In genomic region chr2:16617282-16618266, GRCh38 we compare ENCODE assay signal across 8 cellular contexts. TPM values are rescaled to one million over a fixed set of nuclear protein-coding genes. Genes with fewer than 3 reads are reported as not detected.
DNase-seq lines count a peak whose midpoint lies in the region; ATAC-seq, FAIRE-seq and TF ChIP-seq lines count a peak whose summit lies in the region.

No MANE protein-coding gene starts in this region.

- H3K4me3 Mint-ChIP-seq in stimulated activated effector memory CD8-positive, alpha-beta T cell treated with anti-CD3 and anti-CD28 coated beads, Interleukin-12 subunit alpha, Interleukin-12 subunit beta, amount 100 ng/mL, for 72 hours = no peak overlapping the region

- TF ChIP-seq CTCF in K562 (IDR thresholded peaks at IDR 0.05 in 2 of 3, conservative IDR thresholded peaks at IDR 0.05 in 1 of 3; ENCODE audit: insufficient read depth in 2 of 3, low read depth in 1 of 3, low read length in 3 of 3) = peak; percentile 55 to 77 (median 64); a peak in 5 of 6 replicates

- peaks cover 3% of the 10 kb centered on the region for H3K4me1 Mint-ChIP-seq in stimulated activated effector memory CD8-positive, alpha-beta T cell treated with anti-CD3 and anti-CD28 coated beads, Interleukin-12 subunit alpha, Interleukin-12 subunit beta, amount 100 ng/mL, for 72 hours

- H3K9me3 Mint-ChIP-seq in stimulated activated effector memory CD8-positive, alpha-beta T cell treated with anti-CD3 and anti-CD28 coated beads, Interleukin-12 subunit alpha, Interleukin-12 subunit beta, amount 100 ng/mL, for 72 hours = no peaks in the 10 kb centered on the region

- CTCF ChIA-PET in K562 (lab: Yijun Ruan, JAX; ENCODE audit: low intra/inter-chr PET ratio) = interaction anchor here (1.1 to 1.9 kb wide), 2 partner anchors 105 to 140 kb away, joined by 4 to 12 read pairs; no protein-coding TSS in a partner anchor

- in situ Hi-C loops in K562 (cut with MboI) = loop anchor here (25.0 kb wide), 1 partner anchor 695 kb away; no protein-coding TSS in a partner anchor

- H3K79me2 ChIP-seq in K562 (ENCODE audit: control insufficient read depth, insufficient read depth, low read length) = no peaks in the 10 kb centered on the region

- H3K27ac ChIP-seq in K562 (ENCODE audit: extremely low read depth, low read depth, low read length) = no peak overlapping the region

- no peak overlapping the region for H2AFZ ChIP-seq in K562 (ENCODE audit: low read depth, low read length)

- H3K27ac Mint-ChIP-seq in stimulated activated effector memory CD8-positive, alpha-beta T cell treated with anti-CD3 and anti-CD28 coated beads, Interleukin-12 subunit alpha, Interleukin-12 subunit beta, amount 100 ng/mL, for 72 hours = no peak overlapping the region

- POLR2A ChIA-PET in K562 (lab: Yijun Ruan, JAX) = interaction anchor here (1.0 kb wide), 2 partner anchors 40 to 138 kb away, joined by 3 read pairs; no protein-coding TSS in a partner anchor

- no TSS peak for BruUV-seq in K562 (replicated peaks; lab: Mats Ljungman, UMichigan)

- ATAC-seq in K562 = peak; percentile 61
- peak; percentile 40 for ATAC-seq in left lobe of liver
- no peak for ATAC-seq in stimulated activated effector memory CD8-positive, alpha-beta T cell treated with anti-CD3 and anti-CD28 coated beads, Interleukin-12 subunit alpha, Interleukin-12 subunit beta, amount 100 ng/mL, for 72 hours
- ATAC-seq in GM21786 (IDR thresholded peaks at IDR 0.05; ENCODE audit: unreplicated experiment) = no peak
- ATAC-seq in GM18517 (IDR thresholded peaks at IDR 0.05; ENCODE audit: unreplicated experiment) = no peak

- peak; percentile 76 to 90 for TF ChIP-seq RAD21 in K562 (CRISPR knock-in tag; conservative IDR thresholded peaks at IDR 0.05 in 1 of 2, IDR thresholded peaks at IDR 0.05 in 1 of 2)

- H3K9me3 ChIP-seq in K562 (replicated peaks; ENCODE audit: control insufficient read depth, insufficient read depth, low read depth, low read length) = no peaks in the 10 kb centered on the region

- peak; percentile 80 for FAIRE-seq in K562 (lab: Jason Lieb, UNC)

- H3K9ac ChIP-seq in K562 (ENCODE audit: insufficient read depth in 1 of 2, low read depth in 2 of 2, low read length in 2 of 2) = no peak overlapping the region

- H4K20me1 ChIP-seq in K562 (replicated peaks; ENCODE audit: control insufficient read depth, insufficient read depth, low read length) = no peaks in the 10 kb centered on the region

- TF ChIP-seq EP300 in K562 (IDR thresholded peaks at IDR 0.05; ENCODE audit: low read length) = no peak

- TF ChIP-seq POLR2A in K562 (conservative IDR thresholded peaks at IDR 0.05) = no peak

- H3K36me3 ChIP-seq in K562 (ENCODE audit: control insufficient read depth, insufficient read depth, low read length) = no peaks in the 10 kb centered on the region

- H3K36me3 Mint-ChIP-seq in stimulated activated effector memory CD8-positive, alpha-beta T cell treated with anti-CD3 and anti-CD28 coated beads, Interleukin-12 subunit alpha, Interleukin-12 subunit beta, amount 100 ng/mL, for 72 hours = peaks cover 5% of the 10 kb centered on the region

- no peak overlapping the region for H3K4me3 ChIP-seq in K562

- DNase-seq in A172 (ENCODE audit: low spot score) (peak; percentile 54), HT-29 (ENCODE audit: low spot score) (peak; percentile 20), K562 (ENCODE audit: extremely low read depth in 1 of 4, low spot score in 3 of 4) (peak; percentile 24 to 58 (median 51)), left lobe of liver (ENCODE audit: low spot score) (no peak)
- no peak for DNase-seq in stimulated activated effector memory CD8-positive, alpha-beta T cell treated with anti-CD3 and anti-CD28 coated beads, Interleukin-12 subunit alpha, Interleukin-12 subunit beta, amount 100 ng/mL, for 72 hours (ENCODE audit: low spot score in 2 of 2)
- no peak for DNase-seq in stimulated activated CD4-positive, alpha-beta T cell treated with anti-CD3 and anti-CD28 coated beads, Interleukin-2, amount 100 ng/mL, for 48 hours

- no peaks in the 10 kb centered on the region for H3K9me1 ChIP-seq in K562 (ENCODE audit: control insufficient read depth, insufficient read depth, low read length)

- H3K4me1 ChIP-seq in K562 (replicated peaks in 1 of 2; ENCODE audit: control insufficient read depth in 2 of 2, insufficient read depth in 2 of 2, low read length in 2 of 2) = peaks cover 3 to 12% of the 10 kb centered on the region in 2 experiments; a peak in 3 of 5 replicates

- no peaks in the 10 kb centered on the region for H3K27me3 ChIP-seq in K562 (ENCODE audit: control insufficient read depth in 2 of 2, insufficient read depth in 2 of 2, low read length in 2 of 2)

- H3K4me2 ChIP-seq in K562 (ENCODE audit: insufficient read depth, low read length) = no peak overlapping the region

- intact Hi-C loops in K562 (cut with micrococcal nuclease) = loop anchor here (1.0 to 2.0 kb wide), 2 partner anchors 105 to 140 kb away; no protein-coding TSS in a partner anchor

- 14% methylated on average over 8 of the region's 8 CpGs for WGBS in K562 (ENCODE audit: insufficient coverage, low coverage, missing lambda C conversion rate)

TF ChIP-seq in K562, 482 proteins besides CTCF, POLR2A, EP300 and RAD21 (continues in another document):
- TF ChIP-seq TFAP4 (CRISPR knock-in tag; IDR thresholded peaks at IDR 0.05; ENCODE audit: borderline replicate concordance) = peak; percentile 38; the same call in 1 of the 2 replicates
- TF ChIP-seq CREB3L1 (IDR thresholded peaks at IDR 0.05; ENCODE audit: borderline replicate concordance, low read depth) = no peak
- peak; percentile 61; the same call in 1 of the 2 replicates for TF ChIP-seq ESRRA (IDR thresholded peaks at IDR 0.05; ENCODE audit: borderline replicate concordance, low read depth)
- peak; percentile 67 for TF ChIP-seq SMC3 (conservative IDR thresholded peaks at IDR 0.05; ENCODE audit: insufficient read depth, low read depth, low read length)
- 0 out of 4 replicates have a peak, but pooled peaks of 1 of the 2 experiments have one; percentile 31 for TF ChIP-seq FOXK2 (conservative IDR thresholded peaks at IDR 0.05 in 1 of 2, IDR thresholded peaks at IDR 0.05 in 1 of 2; ENCODE audit: low read depth in 2 of 2)
- TF ChIP-seq JUND (IDR thresholded peaks at IDR 0.05; ENCODE audit: borderline replicate concordance, low read depth, low read length) = 0 out of 2 replicates have a peak, but pooled peaks have one; percentile 9
- no peak for TF ChIP-seq JUND (tag; IDR thresholded peaks at IDR 0.05; ENCODE audit: borderline replicate concordance, low read depth, low read length)
- no peak for TF ChIP-seq HIVEP1 (CRISPR knock-in tag; IDR thresholded peaks at IDR 0.05)
- TF ChIP-seq DEAF1 (CRISPR knock-in tag; IDR thresholded peaks at IDR 0.05) = 0 out of 2 replicates have a peak, but pooled peaks have one; percentile 8

RNA-seq across cellular contexts. Expression of gene CYRIA, which starts 48.1 kb away (rescaled TPM):
- total RNA-seq in A172 (2014; rRNA removed; shearing (Covaris generic)) = 23.7 and 25.2 TPM in 2 replicates
- not detected in 2 replicates for total RNA-seq in HT-29 (2014; rRNA removed; shearing (Covaris generic))
- total RNA-seq in K562 (2011; cell fraction: chromatin; rRNA removed; ENCODE audit: low replicate concordance) = 0.11 and 0.46 TPM in 2 replicates
- under 0.01 TPM in 1 of 2 replicates, not detected in the other for total RNA-seq in K562 (2011; cell fraction: nucleolus; rRNA removed)
- total RNA-seq in K562 (2011; cell fraction: nucleoplasm; rRNA removed) = 0.15 TPM in 1 of 2 replicates, not detected in the other
- total RNA-seq in K562 (2014; rRNA removed) = 0.98 and 1.1 TPM in 2 replicates
- 2.6 and 2.7 TPM in 2 replicates for total RNA-seq in K562 (2014; rRNA removed; fragmentation: Illumina TruSeq; extraction: Trizol)
- total RNA-seq in K562 (2015; rRNA removed; fragmentation: Illumina TruSeq; extraction: Trizol) = 4.9 and 5.6 TPM in 2 replicates
- 2.8 and 4.9 TPM in 2 replicates for total RNA-seq in K562 (2021)
- 0.84 and 1.1 TPM in 2 replicates for polyA plus RNA-seq in K562 (2011; rRNA removed)
- 0.21 and 0.47 TPM in 2 replicates for polyA plus RNA-seq in K562 (2011; cell fraction: cytosol; rRNA removed)
- polyA plus RNA-seq in K562 (2011; cell fraction: nucleus; rRNA removed) = 0.65 and 1.3 TPM in 2 replicates
- 3.7 and 12.1 TPM in 2 replicates for polyA plus RNA-seq in K562 (2012)
- 2.4 and 4.0 TPM in 2 replicates for polyA plus RNA-seq in K562 (2014; fragmentation: Illumina TruSeq; extraction: Trizol)
- 1 to 10 TPM; 2.8 to 3.3 TPM for polyA plus RNA-seq in K562 (2014; fragmentation: Nextera tagmentation; extraction: Ambion mirVana)
- polyA plus RNA-seq in K562 (2014; rRNA removed) = 1.3 and 3.0 TPM in 2 replicates
- 1.2 TPM in 2 replicates for polyA minus RNA-seq in K562 (2011; rRNA and poly(A)+ RNA removed)
- polyA minus RNA-seq in K562 (2011; cell fraction: cytosol; rRNA and poly(A)+ RNA removed) = 0.36 TPM in 1 of 2 replicates, not detected in the other
- 0.78 and 0.81 TPM in 2 replicates for polyA minus RNA-seq in K562 (2011; cell fraction: nucleus; rRNA and poly(A)+ RNA removed)
- 1.7 TPM for total RNA-seq in left lobe of liver

Comparison
In these comparisons a context has a peak if more than half of its experiments do, and no peak if none do; other contexts are left out.
1. DNase-seq: peak in A172 (single experiment), HT-29 (single experiment) and K562 (4 of 4); none in left lobe of liver (single experiment), stimulated activated effector memory CD8-positive, alpha-beta T cell treated with anti-CD3 and anti-CD28 coated beads, Interleukin-12 subunit alpha, Interleukin-12 subunit beta, amount 100 ng/mL, for 72 hours (0 of 2) and stimulated activated CD4-positive, alpha-beta T cell treated with anti-CD3 and anti-CD28 coated beads, Interleukin-2, amount 100 ng/mL, for 48 hours (0 of 2).
2. ATAC-seq: peak in K562 (single experiment) and left lobe of liver (single experiment); none in stimulated activated effector memory CD8-positive, alpha-beta T cell treated with anti-CD3 and anti-CD28 coated beads, Interleukin-12 subunit alpha, Interleukin-12 subunit beta, amount 100 ng/mL, for 72 hours (single experiment), GM21786 (single experiment) and GM18517 (single experiment).